8 cellular contexts compared by ENCODE assay signal in the genomic region with DNA sequence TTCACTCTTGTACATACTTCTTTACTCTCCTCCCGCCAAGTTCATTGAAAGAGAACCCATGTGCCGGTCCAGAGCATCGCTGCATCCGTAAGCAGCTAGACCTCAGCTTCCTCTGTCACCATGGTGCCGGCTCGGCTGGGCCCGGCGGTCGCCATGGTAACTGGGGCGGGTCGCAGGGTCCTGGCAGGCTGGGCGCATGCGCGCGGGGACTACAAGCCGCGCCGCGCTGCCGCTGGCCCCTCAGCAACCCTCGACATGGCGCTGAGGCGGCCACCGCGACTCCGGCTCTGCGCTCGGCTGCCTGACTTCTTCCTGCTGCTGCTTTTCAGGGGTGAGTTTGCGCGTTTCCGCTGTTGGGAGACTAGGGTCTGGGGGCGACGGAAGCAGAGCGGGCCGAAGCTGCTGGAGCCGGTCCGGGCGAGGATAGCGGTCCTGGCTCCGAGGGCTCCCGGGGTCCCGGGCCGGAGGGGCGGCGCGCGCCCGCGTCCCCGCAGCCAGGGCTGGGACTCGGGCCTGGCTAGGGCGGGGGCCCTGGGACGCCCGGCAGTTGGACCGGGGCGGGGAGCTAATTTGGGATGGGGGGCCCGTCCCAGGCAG. TPM values are rescaled to one million over a fixed set of nuclear protein-coding genes. Genes with fewer than 3 reads are reported as not detected.
DNase-seq lines count a peak whose midpoint lies in the region; ATAC-seq and TF ChIP-seq lines count a peak whose summit lies in the region.

A gene (plus strand): TSS at position 244 of the 597 bp plus-strand sequence. CDS start 12 bp downstream, at position 256.

- ATAC-seq in GM19328 (IDR thresholded peaks at IDR 0.05; ENCODE audit: unreplicated experiment) = peak; percentile 84
- peak; percentile 83 for ATAC-seq in HG03469 (IDR thresholded peaks at IDR 0.05; ENCODE audit: unreplicated experiment)

- DNase-seq in AG10803 (ENCODE audit: low read depth) = peak; percentile 93
- peak; percentile 65 for DNase-seq in NCI-H82 treated with DMSO at 0.1 percent for 48 hours (lab: John Stamatoyannopoulos, UW; ENCODE audit: unreplicated experiment)
- DNase-seq in activated T-cell treated with anti-CD3 and anti-CD28 coated beads for 48 hours (ENCODE audit: low read depth) = peak; percentile 97
- DNase-seq in epithelial cell of proximal tubule (ENCODE audit: low read depth) = no peak
- DNase-seq in midbrain (lab: John Stamatoyannopoulos, UW) = peak; percentile 95
- DNase-seq in stimulated activated CD8-positive, alpha-beta memory T cell treated with anti-CD3 and anti-CD28 coated beads, Interleukin-15, amount 100 ng/mL, for 24 hours (ENCODE audit: low read depth) = peak; percentile 95

- TF ChIP-seq CTCF in AG10803 (conservative IDR thresholded peaks at IDR 0.05; ENCODE audit: low read length) (no peak), epithelial cell of proximal tubule (conservative IDR thresholded peaks at IDR 0.05; ENCODE audit: low read depth, low read length) (no peak)

- H3K4me3 ChIP-seq in AG10803 (ENCODE audit: low read length) = peak within 1 kb of the TSS; percentile 84
- peak within 1 kb of the TSS; percentile 49 for H3K4me3 ChIP-seq in epithelial cell of proximal tubule (ENCODE audit: low read depth, low read length)

RNA-seq across cellular contexts. Expression of the gene that starts here (rescaled TPM):
- 22.0 and 24.2 TPM in 2 replicates for total RNA-seq in epithelial cell of proximal tubule
